ENCODE assay signal across 9 cellular contexts in genomic region chr10:110420401-110421193, GRCh38.
DNase-seq lines count a peak whose midpoint lies in the region; ATAC-seq, FAIRE-seq and TF ChIP-seq lines count a peak whose summit lies in the region.
"Had no signal": no experiment of that assay in that cellular context is flagged by ENCODE, and none has a peak within 500 bp of the region (broad histone marks: within the 10 kb centered on the region; RNA-seq: fewer than 3 reads in every experiment).

No MANE protein-coding gene starts in this region.

- no peak for TF ChIP-seq POLR2A in A549 (IDR thresholded peaks at IDR 0.05; ENCODE audit: low read length)

- DNase-seq in A549 (ENCODE audit: low read depth in 1 of 2, low spot score in 1 of 2): peak in 1 of 2 experiments; percentile 78
- DNase-seq in EH (ENCODE audit: low read depth): peak; percentile 69
- peak; percentile 55 to 93 for DNase-seq in PC-9
- no peak for DNase-seq in epithelial cell of prostate (ENCODE audit: low read depth, low spot score)
- no peak for DNase-seq in GM10266 (ENCODE audit: extremely low spot score)
- DNase-seq in stimulated activated CD4-positive, alpha-beta T cell treated with anti-CD3 and anti-CD28 coated beads, Interleukin-2, amount 100 ng/mL, for 24 hours: no peak
- no peak for DNase-seq in activated effector memory CD4-positive, alpha-beta T cell treated with anti-CD3 and anti-CD28 coated beads, Interleukin-2, amount 50 U/mL, for 16 hours
- DNase-seq: stimulated activated CD4-positive, alpha-beta T cell treated with anti-CD3 and anti-CD28 coated beads, Interleukin-1b, Interleukin-23, amount 100 ng/mL, for 48 hours had no signal

- intact Hi-C loops in PC-9 (cut with micrococcal nuclease; ENCODE audit: unreplicated experiment): no loop called here

- TF ChIP-seq EP300 in A549 (IDR thresholded peaks at IDR 0.05): no peak

- WGBS in A549 (ENCODE audit: missing lambda C conversion rate): 96% methylated on average over 2 of the region's 2 CpGs

- H2AFZ ChIP-seq in PC-9: no peak overlapping the region

- H3F3A ChIP-seq in PC-9 (ENCODE audit: insufficient read depth, low read depth): peaks cover 24% of the 10 kb centered on the region

- H3K9me3 ChIP-seq in A549 (no peaks in the 10 kb centered on the region), PC-9 (ENCODE audit: insufficient read depth, low read depth) (no peaks in the 10 kb centered on the region; the same call in 1 of the 2 replicates)

- no peak for FAIRE-seq in A549 (lab: Jason Lieb, UNC)

- H3K4me2 ChIP-seq in A549 (peak overlapping the region; percentile 0; the same call in 1 of the 3 replicates), PC-9 (peak overlapping the region; percentile 42)

- H3K79me2 ChIP-seq in PC-9 (ENCODE audit: low read depth): peaks cover 4% of the 10 kb centered on the region; the same call in 1 of the 2 replicates

- no TSS peak for BruUV-seq in PC-9 (replicated peaks; lab: Mats Ljungman, UMichigan)

- H3K4me3 ChIP-seq in A549 (no peak overlapping the region), PC-9 (no peak overlapping the region)

- no peaks in the 10 kb centered on the region for H4K20me1 ChIP-seq in PC-9 (ENCODE audit: insufficient read depth)

- H3K4me1 ChIP-seq in A549: peaks cover 90% of the 10 kb centered on the region
- H3K4me1 ChIP-seq in PC-9 (replicated peaks; ENCODE audit: insufficient read depth): peaks cover 62% of the 10 kb centered on the region

- ATAC-seq in A549 (peak in 1 of 2 experiments; percentile 13; a peak in 3 of 6 replicates), GM19397 (IDR thresholded peaks at IDR 0.05; ENCODE audit: unreplicated experiment) (no peak)

- H3K27ac ChIP-seq in A549: peak overlapping the region; percentile 96 to 99
- peak overlapping the region; percentile 74 for H3K27ac ChIP-seq in PC-9
- H3K27ac ChIP-seq in epithelial cell of prostate: peak overlapping the region; percentile 84

- H3K27me3 ChIP-seq in PC-9 (ENCODE audit: insufficient read depth, low read depth): no peaks in the 10 kb centered on the region

- POLR2A ChIA-PET in A549 (lab: Yijun Ruan, JAX): interaction anchor here (0.5 kb wide), 1 partner anchor 29 kb away, joined by 5 read pairs; no protein-coding TSS in a partner anchor
- POLR2A ChIA-PET in PC-9 (lab: Charles Lee; ENCODE audit: unreplicated experiment): interaction anchor here (0.6 to 0.8 kb wide), 2 partner anchors 17 to 83 kb away, joined by 8 to 10 read pairs; no protein-coding TSS in a partner anchor

- H3K9me2 ChIP-seq in PC-9 (ENCODE audit: insufficient read depth): no peaks in the 10 kb centered on the region

- no peak for TF ChIP-seq RAD21 in A549 (conservative IDR thresholded peaks at IDR 0.05 in 1 of 2, IDR thresholded peaks at IDR 0.05 in 1 of 2)

- H3K36me3 ChIP-seq in PC-9 (ENCODE audit: low read depth): no peaks in the 10 kb centered on the region

- TF ChIP-seq CTCF in A549 (IDR thresholded peaks at IDR 0.05) (no peak), PC-9 (conservative IDR thresholded peaks at IDR 0.05) (no peak), GM10266 (IDR thresholded peaks at IDR 0.05; ENCODE audit: control insufficient read depth, insufficient read depth, low read depth, missing control alignments) (no peak)

- CTCF ChIA-PET in A549 (lab: Yijun Ruan, JAX) (interaction anchor here (1.3 to 2.4 kb wide), 3 partner anchors 12 to 67 kb away, joined by 4 to 15 read pairs (median 4); no protein-coding TSS in a partner anchor), PC-9 (lab: Charles Lee) (no interaction called here)

TF ChIP-seq in A549, 52 proteins besides CTCF, POLR2A, EP300 and RAD21:
- TF ChIP-seq ELK1 (IDR thresholded peaks at IDR 0.05; ENCODE audit: low read depth, low read length) (no peak), HOXB13 (CRISPR knock-in tag; IDR thresholded peaks at IDR 0.05; ENCODE audit: low read depth) (0 out of 2 replicates have a peak, but pooled peaks have one; percentile 19)

Comparison
In these comparisons a context has a peak if more than half of its experiments do, and no peak if none do; other contexts are left out.
1. DNase-seq: peak in EH (single experiment) and PC-9 (2 of 2); none in epithelial cell of prostate (single experiment), GM10266 (single experiment), stimulated activated CD4-positive, alpha-beta T cell treated with anti-CD3 and anti-CD28 coated beads, Interleukin-2, amount 100 ng/mL, for 24 hours (0 of 2) and activated effector memory CD4-positive, alpha-beta T cell treated with anti-CD3 and anti-CD28 coated beads, Interleukin-2, amount 50 U/mL, for 16 hours (single experiment).
2. Peak in every context shown above with its lines, with median percentiles within 50 percentile points of each other: H3K27ac ChIP-seq.